In genomic region chr3:124846189-124846588, GRCh38 we compare ENCODE assay signal across 1 cellular context.
TF ChIP-seq lines count a peak whose summit lies in the region.

No MANE protein-coding gene starts in this region.

TF ChIP-seq in GM23338, 12 proteins besides CTCF, POLR2A, EP300 and RAD21 (continued from another document):
- TF ChIP-seq, protein P1, sequence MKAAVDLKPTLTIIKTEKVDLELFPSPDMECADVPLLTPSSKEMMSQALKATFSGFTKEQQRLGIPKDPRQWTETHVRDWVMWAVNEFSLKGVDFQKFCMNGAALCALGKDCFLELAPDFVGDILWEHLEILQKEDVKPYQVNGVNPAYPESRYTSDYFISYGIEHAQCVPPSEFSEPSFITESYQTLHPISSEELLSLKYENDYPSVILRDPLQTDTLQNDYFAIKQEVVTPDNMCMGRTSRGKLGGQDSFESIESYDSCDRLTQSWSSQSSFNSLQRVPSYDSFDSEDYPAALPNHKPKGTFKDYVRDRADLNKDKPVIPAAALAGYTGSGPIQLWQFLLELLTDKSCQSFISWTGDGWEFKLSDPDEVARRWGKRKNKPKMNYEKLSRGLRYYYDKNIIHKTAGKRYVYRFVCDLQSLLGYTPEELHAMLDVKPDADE (IDR thresholded peaks at IDR 0.05), result no peak
- TF ChIP-seq, protein P2, sequence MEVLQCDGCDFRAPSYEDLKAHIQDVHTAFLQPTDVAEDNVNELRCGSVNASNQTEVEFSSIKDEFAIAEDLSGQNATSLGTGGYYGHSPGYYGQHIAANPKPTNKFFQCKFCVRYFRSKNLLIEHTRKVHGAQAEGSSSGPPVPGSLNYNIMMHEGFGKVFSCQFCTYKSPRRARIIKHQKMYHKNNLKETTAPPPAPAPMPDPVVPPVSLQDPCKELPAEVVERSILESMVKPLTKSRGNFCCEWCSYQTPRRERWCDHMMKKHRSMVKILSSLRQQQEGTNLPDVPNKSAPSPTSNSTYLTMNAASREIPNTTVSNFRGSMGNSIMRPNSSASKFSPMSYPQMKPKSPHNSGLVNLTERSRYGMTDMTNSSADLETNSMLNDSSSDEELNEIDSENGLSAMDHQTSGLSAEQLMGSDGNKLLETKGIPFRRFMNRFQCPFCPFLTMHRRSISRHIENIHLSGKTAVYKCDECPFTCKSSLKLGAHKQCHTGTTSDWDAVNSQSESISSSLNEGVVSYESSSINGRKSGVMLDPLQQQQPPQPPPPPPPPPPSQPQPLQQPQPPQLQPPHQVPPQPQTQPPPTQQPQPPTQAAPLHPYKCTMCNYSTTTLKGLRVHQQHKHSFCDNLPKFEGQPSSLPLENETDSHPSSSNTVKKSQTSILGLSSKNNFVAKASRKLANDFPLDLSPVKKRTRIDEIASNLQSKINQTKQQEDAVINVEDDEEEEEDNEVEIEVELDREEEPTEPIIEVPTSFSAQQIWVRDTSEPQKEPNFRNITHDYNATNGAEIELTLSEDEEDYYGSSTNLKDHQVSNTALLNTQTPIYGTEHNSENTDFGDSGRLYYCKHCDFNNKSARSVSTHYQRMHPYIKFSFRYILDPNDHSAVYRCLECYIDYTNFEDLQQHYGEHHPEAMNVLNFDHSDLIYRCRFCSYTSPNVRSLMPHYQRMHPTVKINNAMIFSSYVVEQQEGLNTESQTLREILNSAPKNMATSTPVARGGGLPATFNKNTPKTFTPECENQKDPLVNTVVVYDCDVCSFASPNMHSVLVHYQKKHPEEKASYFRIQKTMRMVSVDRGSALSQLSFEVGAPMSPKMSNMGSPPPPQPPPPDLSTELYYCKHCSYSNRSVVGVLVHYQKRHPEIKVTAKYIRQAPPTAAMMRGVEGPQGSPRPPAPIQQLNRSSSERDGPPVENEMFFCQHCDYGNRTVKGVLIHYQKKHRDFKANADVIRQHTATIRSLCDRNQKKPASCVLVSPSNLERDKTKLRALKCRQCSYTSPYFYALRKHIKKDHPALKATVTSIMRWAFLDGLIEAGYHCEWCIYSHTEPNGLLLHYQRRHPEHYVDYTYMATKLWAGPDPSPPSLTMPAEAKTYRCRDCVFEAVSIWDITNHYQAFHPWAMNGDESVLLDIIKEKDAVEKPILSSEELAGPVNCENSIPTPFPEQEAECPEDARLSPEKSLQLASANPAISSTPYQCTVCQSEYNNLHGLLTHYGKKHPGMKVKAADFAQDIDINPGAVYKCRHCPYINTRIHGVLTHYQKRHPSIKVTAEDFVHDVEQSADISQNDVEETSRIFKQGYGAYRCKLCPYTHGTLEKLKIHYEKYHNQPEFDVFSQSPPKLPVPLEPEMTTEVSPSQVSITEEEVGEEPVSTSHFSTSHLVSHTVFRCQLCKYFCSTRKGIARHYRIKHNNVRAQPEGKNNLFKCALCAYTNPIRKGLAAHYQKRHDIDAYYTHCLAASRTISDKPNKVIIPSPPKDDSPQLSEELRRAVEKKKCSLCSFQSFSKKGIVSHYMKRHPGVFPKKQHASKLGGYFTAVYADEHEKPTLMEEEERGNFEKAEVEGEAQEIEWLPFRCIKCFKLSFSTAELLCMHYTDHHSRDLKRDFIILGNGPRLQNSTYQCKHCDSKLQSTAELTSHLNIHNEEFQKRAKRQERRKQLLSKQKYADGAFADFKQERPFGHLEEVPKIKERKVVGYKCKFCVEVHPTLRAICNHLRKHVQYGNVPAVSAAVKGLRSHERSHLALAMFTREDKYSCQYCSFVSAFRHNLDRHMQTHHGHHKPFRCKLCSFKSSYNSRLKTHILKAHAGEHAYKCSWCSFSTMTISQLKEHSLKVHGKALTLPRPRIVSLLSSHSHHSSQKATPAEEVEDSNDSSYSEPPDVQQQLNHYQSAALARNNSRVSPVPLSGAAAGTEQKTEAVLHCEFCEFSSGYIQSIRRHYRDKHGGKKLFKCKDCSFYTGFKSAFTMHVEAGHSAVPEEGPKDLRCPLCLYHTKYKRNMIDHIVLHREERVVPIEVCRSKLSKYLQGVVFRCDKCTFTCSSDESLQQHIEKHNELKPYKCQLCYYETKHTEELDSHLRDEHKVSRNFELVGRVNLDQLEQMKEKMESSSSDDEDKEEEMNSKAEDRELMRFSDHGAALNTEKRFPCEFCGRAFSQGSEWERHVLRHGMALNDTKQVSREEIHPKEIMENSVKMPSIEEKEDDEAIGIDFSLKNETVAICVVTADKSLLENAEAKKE (CRISPR knock-in tag; IDR thresholded peaks at IDR 0.05), result no peak
